1 cellular context compared by ENCODE assay signal in the genomic region with DNA sequence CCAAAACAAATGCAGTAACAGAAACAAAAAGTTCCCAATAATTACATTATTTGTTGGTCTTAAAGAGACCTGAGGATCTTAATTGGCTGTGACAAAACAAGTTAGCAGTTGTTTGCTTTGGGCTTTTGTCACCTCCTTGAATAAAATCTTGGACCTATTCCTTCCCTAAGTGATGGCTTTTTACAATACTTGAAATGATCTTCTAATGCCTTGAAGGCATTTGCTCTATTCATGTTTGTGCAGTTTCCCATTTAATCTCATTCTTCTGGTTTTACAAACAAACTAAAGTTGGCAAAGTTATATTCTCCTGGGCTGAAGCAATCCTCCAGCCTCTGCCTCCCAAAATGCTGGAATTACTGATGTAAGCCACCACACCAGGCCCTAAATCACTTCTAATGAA.
TF ChIP-seq lines count a peak whose summit lies in the region.

No MANE protein-coding gene starts in this region.

TF ChIP-seq in IMR-90, 13 proteins besides CTCF, POLR2A, EP300 and RAD21:
- TF ChIP-seq MXI1 (IDR thresholded peaks at IDR 0.05; ENCODE audit: borderline replicate concordance, low read depth, low read length) (no peak), RCOR1 (IDR thresholded peaks at IDR 0.05; ENCODE audit: insufficient replicate concordance, low read length) (no peak), RFX5 (IDR thresholded peaks at IDR 0.05; ENCODE audit: low read depth, low read length) (no peak), SMC3 (IDR thresholded peaks at IDR 0.05; ENCODE audit: low read depth, low read length) (no peak), CEBPB (IDR thresholded peaks at IDR 0.05; ENCODE audit: low read depth, low read length) (no peak), MAZ (IDR thresholded peaks at IDR 0.05; ENCODE audit: borderline replicate concordance, low read depth, low read length) (no peak), NFE2L2 (IDR thresholded peaks at IDR 0.05; ENCODE audit: low read depth, low read length) (no peak), MAFK (IDR thresholded peaks at IDR 0.05; ENCODE audit: low read depth, low read length) (no peak), BHLHE40 (IDR thresholded peaks at IDR 0.05; ENCODE audit: low read depth, low read length) (no peak)
- TF ChIP-seq, protein P1, sequence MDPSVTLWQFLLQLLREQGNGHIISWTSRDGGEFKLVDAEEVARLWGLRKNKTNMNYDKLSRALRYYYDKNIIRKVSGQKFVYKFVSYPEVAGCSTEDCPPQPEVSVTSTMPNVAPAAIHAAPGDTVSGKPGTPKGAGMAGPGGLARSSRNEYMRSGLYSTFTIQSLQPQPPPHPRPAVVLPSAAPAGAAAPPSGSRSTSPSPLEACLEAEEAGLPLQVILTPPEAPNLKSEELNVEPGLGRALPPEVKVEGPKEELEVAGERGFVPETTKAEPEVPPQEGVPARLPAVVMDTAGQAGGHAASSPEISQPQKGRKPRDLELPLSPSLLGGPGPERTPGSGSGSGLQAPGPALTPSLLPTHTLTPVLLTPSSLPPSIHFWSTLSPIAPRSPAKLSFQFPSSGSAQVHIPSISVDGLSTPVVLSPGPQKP (IDR thresholded peaks at IDR 0.05; ENCODE audit: borderline replicate concordance, low read depth, low read length): no peak
TF ChIP-seq in IMR-90: peak in this region for 0.
